Comparison of ENCODE assay signal across 24 cellular contexts in the genomic region with DNA sequence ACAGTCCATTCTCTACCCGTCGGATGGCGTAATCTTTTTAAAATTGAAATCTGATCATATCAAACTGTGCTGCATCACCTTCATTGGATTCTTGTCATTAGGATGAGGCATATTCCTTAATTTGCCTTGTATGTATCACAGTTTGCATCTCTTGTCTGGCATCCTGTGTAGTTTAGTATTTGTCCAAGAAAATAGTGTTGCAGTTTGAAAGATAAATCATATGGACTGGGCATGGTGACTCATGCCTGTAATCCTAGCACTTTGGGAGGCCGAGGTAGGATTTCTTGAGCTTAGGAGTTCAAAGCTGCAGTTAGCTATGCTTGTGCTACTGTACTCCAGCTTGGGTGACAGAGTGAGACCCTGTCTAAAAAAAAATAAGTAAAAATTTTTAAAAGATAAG. TPM values are rescaled to one million over a fixed set of nuclear protein-coding genes. Genes with fewer than 3 reads are reported as not detected.
DNase-seq lines count a peak whose midpoint lies in the region; ATAC-seq and TF ChIP-seq lines count a peak whose summit lies in the region.
"Had no signal": no experiment of that assay in that cellular context is flagged by ENCODE, and none has a peak within 500 bp of the region (broad histone marks: within the 10 kb centered on the region; RNA-seq: fewer than 3 reads in every experiment).

No MANE protein-coding gene starts in this region.

- 79 to 81% methylated on average over 4 of the region's 4 CpGs for WGBS in testis, 2 donors

- H3K36me3 Mint-ChIP-seq in central memory CD8-positive, alpha-beta T cell (ENCODE audit: insufficient read depth) = peaks cover 9% of the 10 kb centered on the region

- no peaks in the 10 kb centered on the region for H3K9me3 Mint-ChIP-seq in central memory CD8-positive, alpha-beta T cell
- H3K9me3 Mint-ChIP-seq: activated naive CD8-positive, alpha-beta T cell treated with anti-CD3 and anti-CD28 coated beads for 36 hours; CD4-positive, CD25-positive, alpha-beta regulatory T cell had no signal

- H3K36me3 ChIP-seq in uterus = no peaks in the 10 kb centered on the region
- H3K36me3 ChIP-seq in testis (ENCODE audit: low read depth, missing control alignments) = no peaks in the 10 kb centered on the region

- DNase-seq in GM04504 (ENCODE audit: low read depth) (peak; percentile 23), M059J (ENCODE audit: low read depth) (peak; percentile 71), myocyte (ENCODE audit: low read depth) (peak; percentile 34), uterus (no peak), testis (no peak), MV-4-11 (lab: John Stamatoyannopoulos, UW) (no peak)
- no peak for DNase-seq in central memory CD8-positive, alpha-beta T cell (ENCODE audit: low spot score in 2 of 2)
- DNase-seq in activated CD8-positive, alpha-beta memory T cell treated with anti-CD3 and anti-CD28 coated beads, Interleukin-2, amount 50 U/mL, for 4 hours = no peak
- DNase-seq: activated CD4-positive, alpha-beta T cell treated with anti-CD3 and anti-CD28 coated beads, Interleukin-2, amount 50 U/mL, for 48 hours; activated CD4-positive, CD25-positive, alpha-beta regulatory T cell; activated CD8-positive, alpha-beta memory T cell treated with anti-CD3 and anti-CD28 coated beads, Interleukin-2, amount 50 U/mL, for 48 hours; activated effector memory CD4-positive, alpha-beta T cell treated with Interleukin-2 at 50 U/mL for 16 hours; activated naive CD8-positive, alpha-beta T cell treated with anti-CD3 and anti-CD28 coated beads for 36 hours; CD4-positive, CD25-positive, alpha-beta regulatory T cell; effector CD4-positive, alpha-beta T cell; KG1; left ventricle myocardium inferior; NCI-H187; stimulated activated CD4-positive, alpha-beta T cell treated with anti-CD3 and anti-CD28 coated beads, Interleukin-15, amount 100 ng/mL, for 24 hours; stimulated activated naive CD8-positive, alpha-beta T cell treated with anti-CD3 and anti-CD28 coated beads, Interleukin-15, Interleukin-2, amounts not matched to agents 100 U/mL and 50 U/mL, for 24 hours; T-helper 9 cell had no signal

- TF ChIP-seq CTCF in uterus (IDR thresholded peaks at IDR 0.05) = no peak
- no peak for TF ChIP-seq CTCF in testis (IDR thresholded peaks at IDR 0.05)

- H3K4me3 ChIP-seq in uterus (no peak overlapping the region), testis (no peak overlapping the region)
- H3K4me3 ChIP-seq: left ventricle myocardium inferior had no signal

- no peak for ATAC-seq in central memory CD8-positive, alpha-beta T cell (replicated peaks; ENCODE audit: extremely low read depth, poor library complexity, severe bottlenecking)
- ATAC-seq: sciatic nerve; stimulated activated naive CD8-positive, alpha-beta T cell treated with anti-CD3 and anti-CD28 coated beads, Interleukin-15, Interleukin-2, amounts not matched to agents 100 U/mL and 50 U/mL, for 24 hours had no signal

- H3K27me3 Mint-ChIP-seq in central memory CD8-positive, alpha-beta T cell = no peaks in the 10 kb centered on the region
- H3K27me3 Mint-ChIP-seq: activated naive CD8-positive, alpha-beta T cell treated with anti-CD3 and anti-CD28 coated beads for 36 hours; brain; CD4-positive, CD25-positive, alpha-beta regulatory T cell had no signal

- no peak overlapping the region for H3K4me3 Mint-ChIP-seq in central memory CD8-positive, alpha-beta T cell
- H3K4me3 Mint-ChIP-seq: activated naive CD8-positive, alpha-beta T cell treated with anti-CD3 and anti-CD28 coated beads for 36 hours had no signal

- no peak for TF ChIP-seq POLR2A in uterus (IDR thresholded peaks at IDR 0.05)
- no peak for TF ChIP-seq POLR2A in testis (IDR thresholded peaks at IDR 0.05)

- H3K27ac ChIP-seq in uterus (no peak overlapping the region), testis (no peak overlapping the region)
- H3K27ac ChIP-seq: epithelial cell of prostate, left ventricle myocardium inferior had no signal

- intact Hi-C loops in uterus (cut with DNase I; ENCODE audit: low total_unique reads) = no loop called here
- intact Hi-C loops in testis (cut with DNase I; ENCODE audit: low total_unique reads) = no loop called here

- peak overlapping the region; percentile 67 for H3K27ac Mint-ChIP-seq in central memory CD8-positive, alpha-beta T cell (ENCODE audit: low read depth)
- H3K27ac Mint-ChIP-seq: activated naive CD8-positive, alpha-beta T cell treated with anti-CD3 and anti-CD28 coated beads for 36 hours; brain had no signal

- no peaks in the 10 kb centered on the region for H3K9me3 ChIP-seq in uterus
- no peaks in the 10 kb centered on the region for H3K9me3 ChIP-seq in testis
- H3K9me3 ChIP-seq: left ventricle myocardium inferior had no signal

- H3K27me3 ChIP-seq in uterus (no peaks in the 10 kb centered on the region), testis (no peaks in the 10 kb centered on the region)

- H3K4me1 ChIP-seq in uterus = peaks cover 0 to 4% of the 10 kb centered on the region in 2 donors
- peaks cover 4% of the 10 kb centered on the region for H3K4me1 ChIP-seq in testis

- peaks cover 45% of the 10 kb centered on the region for H3K4me1 Mint-ChIP-seq in central memory CD8-positive, alpha-beta T cell

RNA-seq across cellular contexts. Expression of a gene that starts 5.8 kb away (rescaled TPM):
- 186 and 260 TPM in 2 replicates for total RNA-seq in M059J (2014; rRNA removed; shearing (Covaris generic))
- total RNA-seq in myocyte = 260 TPM in 2 replicates
- 50.9 TPM for polyA plus RNA-seq in myocyte (2012)
- 100 to 1,000 TPM in 3 of 4 donors, 10 to 100 TPM in 1; 97.9 to 484 (median 164) TPM for total RNA-seq in uterus
- total RNA-seq in testis = 10 to 100 TPM; 79.3 to 97.6 TPM
- polyA plus RNA-seq in testis (ENCODE audit: insufficient read depth, low read depth, low replicate concordance) = 101 TPM

RNA-seq across cellular contexts. Expression of a gene that starts 58.6 kb away (rescaled TPM):
- total RNA-seq in M059J (2014; rRNA removed; shearing (Covaris generic)) = 77.5 and 139 TPM in 2 replicates
- total RNA-seq in myocyte (104 and 111 TPM in 2 replicates), uterus (10 to 100 TPM; 33.2 to 73.7 (median 64.7) TPM), testis (10 to 100 TPM; 78.5 to 83.9 TPM)
- 61.0 TPM for polyA plus RNA-seq in myocyte (2012)
- 140 TPM for polyA plus RNA-seq in testis (ENCODE audit: insufficient read depth, low read depth, low replicate concordance)

Comparison
In these comparisons a context has a peak if more than half of its experiments do, and no peak if none do; other contexts are left out.
1. DNase-seq: peak in GM04504 (single experiment), M059J (single experiment) and myocyte (single experiment); none in central memory CD8-positive, alpha-beta T cell (0 of 2), uterus (0 of 2), activated CD8-positive, alpha-beta memory T cell treated with anti-CD3 and anti-CD28 coated beads, Interleukin-2, amount 50 U/mL, for 4 hours (single experiment), testis (single experiment) and MV-4-11 (single experiment).